Comparison of ENCODE assay signal across 8 cellular contexts in the genomic region with DNA sequence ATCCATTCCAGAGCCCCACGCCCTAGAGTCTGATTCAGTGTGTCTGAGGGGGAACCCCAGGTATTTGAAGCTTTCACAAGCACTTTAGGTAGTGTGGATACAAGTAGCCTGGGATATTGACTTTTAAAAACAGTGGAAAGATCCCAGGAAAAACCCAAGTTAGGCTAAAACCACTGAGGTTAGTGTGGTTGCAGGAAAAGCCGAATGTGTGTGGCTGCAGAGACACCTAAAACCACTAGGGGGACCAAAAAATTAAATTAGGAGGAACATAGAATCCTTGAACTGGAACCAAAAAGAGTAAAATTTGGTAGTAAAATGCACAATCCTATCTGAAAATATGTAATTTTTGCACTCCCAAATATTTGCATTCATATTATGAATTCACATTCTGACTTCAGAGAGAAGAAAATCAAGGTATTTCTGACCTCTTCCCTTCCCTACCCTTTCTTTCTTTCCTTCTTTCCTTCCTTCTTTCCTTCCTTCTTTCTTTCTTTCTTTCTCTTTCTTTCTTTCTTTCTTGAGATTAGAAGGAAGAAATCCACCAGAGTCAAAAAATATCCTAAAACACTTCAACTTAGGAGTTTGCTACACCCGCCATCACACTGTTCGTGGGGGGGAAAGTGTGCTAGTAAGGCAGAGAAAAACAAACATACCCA. TPM values are rescaled to one million over a fixed set of nuclear protein-coding genes. Genes with fewer than 3 reads are reported as not detected.
A peak's percentile ranks its signal among the peaks of the same experiment; 100 is the strongest.
DNase-seq lines count a peak whose midpoint lies in the region; ATAC-seq, FAIRE-seq and TF ChIP-seq lines count a peak whose summit lies in the region.

No MANE protein-coding gene starts in this region.

- no peak overlapping the region for H3K27ac ChIP-seq in A549
- peak overlapping the region in 40 of 59 donors; percentile 2 to 75 (median 44) for H3K27ac ChIP-seq in dorsolateral prefrontal cortex
- H3K27ac ChIP-seq in psoas muscle, result no peak overlapping the region

- H3K4me1 ChIP-seq in A549 (no peaks in the 10 kb centered on the region), psoas muscle (no peaks in the 10 kb centered on the region)

- H3K9me3 ChIP-seq in A549 (no peaks in the 10 kb centered on the region), psoas muscle (no peaks in the 10 kb centered on the region)

- no peak for TF ChIP-seq POLR2A in A549 (IDR thresholded peaks at IDR 0.05; ENCODE audit: low read length)

- H3K27me3 ChIP-seq in dorsolateral prefrontal cortex (no peaks in the 10 kb centered on the region), psoas muscle (ENCODE audit: insufficient read depth in 3 of 3, low read length in 2 of 3) (no peaks in the 10 kb centered on the region)

- peak; percentile 16 for DNase-seq in A549 (ENCODE audit: low read depth in 1 of 2, low spot score in 1 of 2)
- DNase-seq in EH (ENCODE audit: low read depth), result peak; percentile 40
- peak; percentile 26 for DNase-seq in HCEC 1CT
- peak; percentile 36 for DNase-seq in NCI-H146 treated with DMSO at 0.1 percent for 48 hours (lab: John Stamatoyannopoulos, UW; ENCODE audit: unreplicated experiment)
- no peak for DNase-seq in dorsolateral prefrontal cortex
- no peak for DNase-seq in psoas muscle
- no peak for DNase-seq in NCI-H345 treated with DMSO at 0.1 percent for 48 hours (lab: John Stamatoyannopoulos, UW; ENCODE audit: unreplicated experiment)

- CTCF ChIA-PET in A549 (lab: Yijun Ruan, JAX), result interaction anchor here (0.6 to 1.0 kb wide), 6 partner anchors 8 to 1902 kb away, joined by 3 to 6 read pairs (median 3); partner anchors contain the start of gene IAPP

- TF ChIP-seq EP300 in A549 (IDR thresholded peaks at IDR 0.05), result no peak

- POLR2A ChIA-PET in A549 (lab: Yijun Ruan, JAX), result no interaction called here

- FAIRE-seq in A549 (lab: Jason Lieb, UNC), result no peak

- intact Hi-C loops in dorsolateral prefrontal cortex (cut with DNase I) (loop anchor here in 1 of 2 donors (2.0 kb wide), 1 partner anchor 142 kb away; no protein-coding TSS in a partner anchor), psoas muscle (cut with DNase I) (no loop called here)

- H3K4me3 ChIP-seq in A549 (no peak overlapping the region), dorsolateral prefrontal cortex (no peak overlapping the region), psoas muscle (no peak overlapping the region)

- no peaks in the 10 kb centered on the region for H3K36me3 ChIP-seq in psoas muscle (ENCODE audit: insufficient read depth in 1 of 2, low read depth in 1 of 2)

- no peak overlapping the region for H3K4me2 ChIP-seq in A549

- ATAC-seq in A549, result peak in 1 of 2 experiments; percentile 80; a peak in 3 of 6 replicates
- no peak for ATAC-seq in psoas muscle
- ATAC-seq in GM21528 (IDR thresholded peaks at IDR 0.05; ENCODE audit: low FRiP score, unreplicated experiment), result no peak

- TF ChIP-seq CTCF in A549 (IDR thresholded peaks at IDR 0.05) (peak; percentile 67), dorsolateral prefrontal cortex (IDR thresholded peaks at IDR 0.05 in 54 of 56, conservative IDR thresholded peaks at IDR 0.05 in 2 of 56; ENCODE audit: low read depth in 1 of 56, partially characterized antibody in 56 of 56) (peak; percentile 53 to 86 (median 74)), psoas muscle (IDR thresholded peaks at IDR 0.05) (peak; percentile 57)

- WGBS in A549 (ENCODE audit: missing lambda C conversion rate), result 59% methylated on average over 4 of the region's 4 CpGs
- 63 to 69% (median 67%) methylated on average over 4 of the region's 4 CpGs for WGBS in psoas muscle, 3 donors

- peak; percentile 49 to 51 for TF ChIP-seq RAD21 in A549 (conservative IDR thresholded peaks at IDR 0.05 in 1 of 2, IDR thresholded peaks at IDR 0.05 in 1 of 2)

TF ChIP-seq in A549, 52 proteins besides CTCF, POLR2A, EP300 and RAD21:
- TF ChIP-seq HOXA7 (CRISPR knock-in tag; IDR thresholded peaks at IDR 0.05), result no peak
- no peak for TF ChIP-seq HEYL (CRISPR knock-in tag; IDR thresholded peaks at IDR 0.05)
- TF ChIP-seq SMC3 (IDR thresholded peaks at IDR 0.05), result peak; percentile 61

RNA-seq across cellular contexts. Expression of gene SLCO1A2, which starts 37.8 kb away (rescaled TPM):
- polyA plus RNA-seq in A549 (2011; rRNA removed) (0.07 and 0.08 TPM in 2 replicates), A549 (2017; fragmentation: RNase III; extraction: RNeasy Plus Mini Kit Qiagen cat#74134 plus additional on column Dnase treatment) (0.25 to 0.31 TPM (median 0.30 TPM) in 3 replicates), psoas muscle (under 1 TPM in 1 of 3 donors, not detected in 2; 0.01 TPM)
- under 0.01 and 0.01 TPM in 2 replicates for polyA plus RNA-seq in A549 (2012; cell fraction: cytosol; rRNA removed)
- 0.01 TPM in 1 of 2 replicates, not detected in the other for polyA plus RNA-seq in A549 (2012; cell fraction: nucleus; rRNA removed)
- polyA minus RNA-seq in A549 (2011; rRNA and poly(A)+ RNA removed), result 0.19 and 0.41 TPM in 2 replicates
- total RNA-seq in dorsolateral prefrontal cortex (100 to 1,000 TPM in 11 of 120 experiments, 10 to 100 TPM in 108, 1 to 10 TPM in 1; 9.2 to 211 (median 50.5) TPM), psoas muscle (not detected)

Comparison
In these comparisons a context has a peak if more than half of its experiments do, and no peak if none do; other contexts are left out.
1. DNase-seq: peak in A549 (2 of 2), EH (single experiment), HCEC 1CT (single experiment) and NCI-H146 treated with DMSO at 0.1 percent for 48 hours (single experiment); none in dorsolateral prefrontal cortex (0 of 10), psoas muscle (0 of 2) and NCI-H345 treated with DMSO at 0.1 percent for 48 hours (single experiment).
2. H3K27ac ChIP-seq: peak in dorsolateral prefrontal cortex (40 of 59); none in A549 (0 of 2) and psoas muscle (single experiment).
3. RNA of gene SLCO1A2, which starts 37.8 kb away (total RNA-seq): 9.2 to 211 TPM in dorsolateral prefrontal cortex; not detected in psoas muscle; every median in the first group is over 10 times any median in the second.
4. Peak in every context shown above with its lines, with median percentiles within 50 percentile points of each other: CTCF ChIP-seq.